ENCODE assay signal across 27 cellular contexts in the genomic region with DNA sequence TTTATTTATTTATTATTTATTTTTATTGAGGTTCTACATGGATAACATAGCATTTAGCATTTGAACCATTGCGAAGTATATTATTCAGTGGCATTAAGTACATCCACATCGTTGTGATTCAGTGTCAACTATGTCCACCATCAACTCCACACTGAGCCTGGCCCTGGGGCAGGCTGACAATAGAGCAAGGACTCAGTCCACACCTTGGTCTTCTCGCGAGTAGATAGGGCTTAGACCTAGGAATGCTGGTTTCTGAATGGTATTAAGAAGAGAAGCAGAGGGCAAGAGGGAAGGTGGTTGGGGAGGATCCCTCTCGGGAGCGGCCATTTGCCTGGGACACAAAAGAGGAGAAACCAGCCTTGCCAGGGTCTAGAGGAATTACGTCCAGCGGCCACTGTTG.
"Had no signal": no experiment of that assay in that cellular context is flagged by ENCODE, and none has a peak within 500 bp of the region (broad histone marks: within the 10 kb centered on the region; RNA-seq: fewer than 3 reads in every experiment).

No MANE protein-coding gene starts in this region.

- H3K27ac ChIP-seq: epithelial cell of prostate, foreskin keratinocyte, lower lobe of right lung, neutrophil, parathyroid adenoma, right atrium auricular region, thoracic aorta, tibial nerve, upper lobe of right lung, uterus had no signal

- H3K79me2 ChIP-seq: parathyroid adenoma had no signal

- H3K9me3 Mint-ChIP-seq: endodermal cell; immature natural killer cell; natural killer cell treated with Interleukin-12 subunit alpha and Interleukin-12 subunit beta and Interleukin-15 and Interleukin-18, amount 100 ng/mL, for 72 hours; stimulated activated effector memory CD8-positive, alpha-beta T cell treated with anti-CD3 and anti-CD28 coated beads, Interleukin-12 subunit alpha, Interleukin-12 subunit beta, amount 100 ng/mL, for 72 hours had no signal

- ATAC-seq: esophagus mucosa; foreskin keratinocyte; left ventricle myocardium superior; lower lobe of right lung; natural killer cell treated with Interleukin-12 subunit alpha and Interleukin-12 subunit beta and Interleukin-15 and Interleukin-18, amount 100 ng/mL, for 72 hours; stimulated activated effector memory CD8-positive, alpha-beta T cell treated with anti-CD3 and anti-CD28 coated beads, Interleukin-12 subunit alpha, Interleukin-12 subunit beta, amount 100 ng/mL, for 72 hours; stimulated activated naive CD8-positive, alpha-beta T cell treated with anti-CD3 and anti-CD28 coated beads, Interleukin-15, Interleukin-2, amounts not matched to agents 100 U/mL and 50 U/mL, for 24 hours; upper lobe of right lung had no signal

- H3K36me3 Mint-ChIP-seq: immature natural killer cell; naive B cell; natural killer cell treated with Interleukin-12 subunit alpha and Interleukin-12 subunit beta and Interleukin-15 and Interleukin-18, amount 100 ng/mL, for 72 hours; stimulated activated effector memory CD8-positive, alpha-beta T cell treated with anti-CD3 and anti-CD28 coated beads, Interleukin-12 subunit alpha, Interleukin-12 subunit beta, amount 100 ng/mL, for 72 hours had no signal

- H3K4me1 Mint-ChIP-seq: endodermal cell; immature natural killer cell; naive B cell; stimulated activated effector memory CD8-positive, alpha-beta T cell treated with anti-CD3 and anti-CD28 coated beads, Interleukin-12 subunit alpha, Interleukin-12 subunit beta, amount 100 ng/mL, for 72 hours had no signal

- H3K4me3 ChIP-seq: dorsolateral prefrontal cortex, lower lobe of right lung, prostate gland, right atrium auricular region, smooth muscle cell, thoracic aorta, tibial nerve, upper lobe of right lung, uterus had no signal

- H3K27ac Mint-ChIP-seq: endodermal cell; immature natural killer cell; naive B cell; natural killer cell treated with Interleukin-12 subunit alpha and Interleukin-12 subunit beta and Interleukin-15 and Interleukin-18, amount 100 ng/mL, for 72 hours; stimulated activated effector memory CD8-positive, alpha-beta T cell treated with anti-CD3 and anti-CD28 coated beads, Interleukin-12 subunit alpha, Interleukin-12 subunit beta, amount 100 ng/mL, for 72 hours had no signal

- H3K9me3 ChIP-seq: lower lobe of right lung, neutrophil, prostate gland, right atrium auricular region, thoracic aorta, tibial nerve, upper lobe of right lung, uterus had no signal

- H3K9ac ChIP-seq: parathyroid adenoma had no signal

- H3K4me2 ChIP-seq: smooth muscle cell had no signal

- FAIRE-seq: keratinocyte had no signal

- H2AFZ ChIP-seq: parathyroid adenoma had no signal

- H3K27me3 ChIP-seq: dorsolateral prefrontal cortex, foreskin keratinocyte, neutrophil, right atrium auricular region, tibial nerve, upper lobe of right lung, uterus had no signal

- H3K4me1 ChIP-seq: foreskin keratinocyte, lower lobe of right lung, parathyroid adenoma, upper lobe of right lung, uterus had no signal

- H3K36me3 ChIP-seq: lower lobe of right lung, neutrophil, prostate gland, right atrium auricular region, thoracic aorta, tibial nerve, upper lobe of right lung, uterus had no signal

- H3K4me3 Mint-ChIP-seq: endodermal cell; immature natural killer cell; naive B cell; natural killer cell treated with Interleukin-12 subunit alpha and Interleukin-12 subunit beta and Interleukin-15 and Interleukin-18, amount 100 ng/mL, for 72 hours; stimulated activated effector memory CD8-positive, alpha-beta T cell treated with anti-CD3 and anti-CD28 coated beads, Interleukin-12 subunit alpha, Interleukin-12 subunit beta, amount 100 ng/mL, for 72 hours had no signal

- DNase-seq: cerebellar nuclear complex; effector CD8-positive, alpha-beta T cell; endodermal cell; foreskin keratinocyte; hypothalamus; immature natural killer cell; left ventricle myocardium superior; lower lobe of right lung; naive B cell; stimulated activated CD4-positive, alpha-beta T cell treated with anti-CD3 and anti-CD28 coated beads, Interleukin-2, amount 100 ng/mL, for 24 hours; stimulated activated CD4-positive, alpha-beta T cell treated with anti-CD3 and anti-CD28 coated beads, Interleukin-4, amount 100 ng/mL, for 24 hours; stimulated activated naive CD8-positive, alpha-beta T cell treated with anti-CD3 and anti-CD28 coated beads, Interleukin-15, Interleukin-2, amounts not matched to agents 100 U/mL and 50 U/mL, for 24 hours; upper lobe of right lung; uterus had no signal
